14 cellular contexts compared by ENCODE assay signal in genomic region chr20:17867119-17867518, GRCh38.
"Had no signal": no experiment of that assay in that cellular context is flagged by ENCODE, and none has a peak within 500 bp of the region (broad histone marks: within the 10 kb centered on the region; RNA-seq: fewer than 3 reads in every experiment).

No MANE protein-coding gene starts in this region.

- H3K27ac Mint-ChIP-seq: activated CD4-positive, alpha-beta T cell treated with anti-CD3 and anti-CD28 coated beads for 36 hours; activated CD8-positive, alpha-beta T cell treated with anti-CD3 and anti-CD28 coated beads for 36 hours; natural killer cell had no signal

- H3K36me3 ChIP-seq: ascending aorta had no signal

- H3K27ac ChIP-seq: ascending aorta, psoas muscle, VCaP had no signal

- H3K4me3 ChIP-seq: ascending aorta, psoas muscle had no signal

- H3K27me3 ChIP-seq: ascending aorta had no signal

- H3K9me3 ChIP-seq: ascending aorta, psoas muscle had no signal

- H3K4me3 Mint-ChIP-seq: activated CD4-positive, alpha-beta T cell treated with anti-CD3 and anti-CD28 coated beads for 36 hours; activated CD8-positive, alpha-beta T cell treated with anti-CD3 and anti-CD28 coated beads for 36 hours; natural killer cell had no signal

- DNase-seq: activated CD4-positive, alpha-beta T cell treated with anti-CD3 and anti-CD28 coated beads for 36 hours; activated CD8-positive, alpha-beta memory T cell treated with anti-CD3 and anti-CD28 coated beads, Interleukin-2, amount 50 U/mL, for 4 hours; activated CD8-positive, alpha-beta T cell treated with anti-CD3 and anti-CD28 coated beads for 36 hours; activated naive CD4-positive, alpha-beta T cell; hypothalamus; mammary epithelial cell; natural killer cell; occipital lobe; psoas muscle; stimulated activated CD4-positive, alpha-beta T cell treated with anti-CD3 and anti-CD28 coated beads, Interleukin-2, amount 100 ng/mL, for 48 hours; stimulated activated naive CD4-positive, alpha-beta T cell treated with Interleukin-2 at 50 U/mL for 16 hours; T-helper 1 cell had no signal

- H3K9me3 Mint-ChIP-seq: natural killer cell had no signal

- H3K36me3 Mint-ChIP-seq: natural killer cell had no signal

- ATAC-seq: activated CD4-positive, alpha-beta T cell treated with anti-CD3 and anti-CD28 coated beads for 36 hours; activated CD8-positive, alpha-beta T cell treated with anti-CD3 and anti-CD28 coated beads for 36 hours; natural killer cell; psoas muscle had no signal

- H3K4me1 ChIP-seq: psoas muscle had no signal
